10 cellular contexts compared by ENCODE assay signal in genomic region chr13:102707465-102707864, GRCh38. TPM values are rescaled to one million over a fixed set of nuclear protein-coding genes. Genes with fewer than 3 reads are reported as not detected.
A peak's percentile ranks its signal among the peaks of the same experiment; 100 is the strongest.
DNase-seq lines count a peak whose midpoint lies in the region; ATAC-seq, FAIRE-seq and TF ChIP-seq lines count a peak whose summit lies in the region.
"Had no signal": no experiment of that assay in that cellular context is flagged by ENCODE, and none has a peak within 500 bp of the region (broad histone marks: within the 10 kb centered on the region; RNA-seq: fewer than 3 reads in every experiment).

No MANE protein-coding gene starts in this region.

- WGBS in A549 (ENCODE audit: missing lambda C conversion rate), result 0% methylated on average over 4 of the region's 4 CpGs
- WGBS in SK-N-SH (ENCODE audit: low lambda C conversion rate), result 2% methylated on average over 4 of the region's 4 CpGs

- H3K79me2 ChIP-seq in SK-N-SH (ENCODE audit: insufficient read depth), result no peaks in the 10 kb centered on the region

- no peak for FAIRE-seq in A549 (lab: Jason Lieb, UNC)

- H3K27ac ChIP-seq in A549, result no peak overlapping the region
- H3K27ac ChIP-seq in SK-N-SH (ENCODE audit: low read depth in 2 of 2, low read length in 1 of 2), result peak overlapping the region; percentile 47 to 74

- H3K36me3 ChIP-seq in SK-N-SH (replicated peaks in 1 of 2; ENCODE audit: control insufficient read depth in 1 of 2, insufficient read depth in 2 of 2, low read length in 1 of 2), result no peaks in the 10 kb centered on the region

- H3K9me3 ChIP-seq in A549 (peaks cover 2% of the 10 kb centered on the region; the same call in 1 of the 3 replicates), SK-N-SH (no peaks in the 10 kb centered on the region)

- H3K27me3 ChIP-seq in SK-N-SH (ENCODE audit: insufficient read depth), result no peaks in the 10 kb centered on the region

- H3K9me2 ChIP-seq in SK-N-SH, result no peaks in the 10 kb centered on the region

- no peak for TF ChIP-seq RAD21 in A549 (conservative IDR thresholded peaks at IDR 0.05 in 1 of 2, IDR thresholded peaks at IDR 0.05 in 1 of 2)
- TF ChIP-seq RAD21 in SK-N-SH (IDR thresholded peaks at IDR 0.05; ENCODE audit: low read length), result no peak

- H2AFZ ChIP-seq in SK-N-SH (ENCODE audit: low read depth), result no peak overlapping the region

- TF ChIP-seq EP300 in A549 (IDR thresholded peaks at IDR 0.05) (no peak), SK-N-SH (IDR thresholded peaks at IDR 0.05; ENCODE audit: borderline replicate concordance in 1 of 2, low read depth in 1 of 2, low read length in 1 of 2) (peak; percentile 34 to 47; a peak in 3 of 4 replicates)

- H3F3A ChIP-seq in SK-N-SH (replicated peaks; ENCODE audit: insufficient read depth), result peaks cover 16% of the 10 kb centered on the region

- H3K4me1 ChIP-seq in A549, result peaks cover 6% of the 10 kb centered on the region; the same call in 1 of the 3 replicates
- peaks cover 13 to 22% of the 10 kb centered on the region in 2 experiments for H3K4me1 ChIP-seq in SK-N-SH (ENCODE audit: control insufficient read depth in 1 of 2, insufficient read depth in 2 of 2, low read depth in 1 of 2, low read length in 1 of 2)

- H3K4me2 ChIP-seq in A549 (peak overlapping the region; percentile 22; the same call in 2 of the 3 replicates), SK-N-SH (peak overlapping the region; percentile 39; the same call in 1 of the 2 replicates)

- H3K9ac ChIP-seq in SK-N-SH, result no peak overlapping the region

- peak; percentile 8 to 32 for DNase-seq in A549 (ENCODE audit: low read depth in 1 of 2, low spot score in 1 of 2)
- peak; percentile 40 for DNase-seq in HPDE6-E6E7 (ENCODE audit: extremely low spot score)
- DNase-seq in SK-N-SH, result peak; percentile 53
- peak; percentile 90 for DNase-seq in glomerular visceral epithelial cell (ENCODE audit: extremely low spot score)
- no peak for DNase-seq in GM20000 (ENCODE audit: low spot score)
- DNase-seq in activated CD4-positive, alpha-beta T cell treated with anti-CD3 and anti-CD28 coated beads for 48 hours, result no peak
- DNase-seq in NCI-H526 treated with DMSO at 0.1 percent for 48 hours (lab: John Stamatoyannopoulos, UW), result no peak
- DNase-seq in stimulated activated naive CD4-positive, alpha-beta T cell (lab: John Stamatoyannopoulos, UW), result no peak
- DNase-seq: central memory CD4-positive, alpha-beta T cell; KBM-7 had no signal

- TF ChIP-seq POLR2A in A549 (IDR thresholded peaks at IDR 0.05; ENCODE audit: low read length), result no peak

- no peaks in the 10 kb centered on the region for H4K20me1 ChIP-seq in SK-N-SH (ENCODE audit: insufficient read depth)

- no peak for TF ChIP-seq CTCF in A549 (IDR thresholded peaks at IDR 0.05)
- TF ChIP-seq CTCF in SK-N-SH (IDR thresholded peaks at IDR 0.05), result no peak
- no peak for TF ChIP-seq CTCF in GM20000 (IDR thresholded peaks at IDR 0.05; ENCODE audit: extremely low read depth, missing control alignments)

- ATAC-seq in A549, result peak; percentile 56 to 66

- H3K4me3 ChIP-seq in A549 (no peak overlapping the region), SK-N-SH (ENCODE audit: low read depth in 2 of 2, low read length in 1 of 2) (no peak overlapping the region)

- CTCF ChIA-PET in A549 (lab: Yijun Ruan, JAX), result no interaction called here
- CTCF ChIA-PET in SK-N-SH (lab: Yijun Ruan, JAX), result interaction anchor here (1.3 to 1.5 kb wide), 2 partner anchors 19 to 100 kb away, joined by 4 read pairs; no protein-coding TSS in a partner anchor

- POLR2A ChIA-PET in A549 (lab: Yijun Ruan, JAX), result interaction anchor here (1.2 kb wide), 2 partner anchors 42 to 66 kb away, joined by 3 to 5 read pairs; partner anchors contain the start of gene TEX30
- POLR2A ChIA-PET in SK-N-SH (lab: Yijun Ruan, JAX), result no interaction called here

TF ChIP-seq in A549, 52 proteins besides CTCF, POLR2A, EP300 and RAD21:
- TF ChIP-seq CHD2 (IDR thresholded peaks at IDR 0.05; ENCODE audit: low read length, partially characterized antibody) (no peak), JUNB (IDR thresholded peaks at IDR 0.05) (peak; percentile 14; the same call in 1 of the 2 replicates), USF2 (IDR thresholded peaks at IDR 0.05) (no peak), ATOH8 (CRISPR knock-in tag; IDR thresholded peaks at IDR 0.05; ENCODE audit: low read depth) (no peak)
TF ChIP-seq in A549: peak in this region for 1.

TF ChIP-seq in SK-N-SH, 30 proteins besides CTCF, POLR2A, EP300 and RAD21 (continues in another document):
- TF ChIP-seq ELF1 (IDR thresholded peaks at IDR 0.05) (no peak), EZH2phosphoT487 (IDR thresholded peaks at IDR 0.05; ENCODE audit: borderline replicate concordance, low read depth) (no peak), FOSL2 (IDR thresholded peaks at IDR 0.05; ENCODE audit: borderline replicate concordance, low read depth) (peak; percentile 85), NFIC (IDR thresholded peaks at IDR 0.05; ENCODE audit: borderline replicate concordance) (peak; percentile 87), REST (IDR thresholded peaks at IDR 0.05; ENCODE audit: low read depth, low read length) (no peak), GATA2 (CRISPR knock-in tag; IDR thresholded peaks at IDR 0.05) (peak; percentile 46), USF2 (IDR thresholded peaks at IDR 0.05; ENCODE audit: borderline replicate concordance, low read depth, low read length) (no peak), RCOR1 (IDR thresholded peaks at IDR 0.05; ENCODE audit: low read length) (peak; percentile 78), SMC3 (IDR thresholded peaks at IDR 0.05; ENCODE audit: low read depth, low read length) (no peak), CHD2 (IDR thresholded peaks at IDR 0.05; ENCODE audit: low read length, partially characterized antibody) (no peak), RXRA (IDR thresholded peaks at IDR 0.05; ENCODE audit: borderline replicate concordance, low read depth) (no peak), MEF2A (IDR thresholded peaks at IDR 0.05; ENCODE audit: borderline replicate concordance, low read depth) (no peak), FOXM1 (IDR thresholded peaks at IDR 0.05; ENCODE audit: low read depth) (0 out of 2 replicates have a peak, but pooled peaks have one; percentile 22), IRF3 (IDR thresholded peaks at IDR 0.05; ENCODE audit: low read depth, low read length) (no peak), POLR2AphosphoS5 (IDR thresholded peaks at IDR 0.05; ENCODE audit: low read depth, low read length) (no peak; the same call in 1 of the 2 replicates), TAF1 (IDR thresholded peaks at IDR 0.05; ENCODE audit: borderline replicate concordance, low read depth, low read length) (no peak), MAX (IDR thresholded peaks at IDR 0.05; ENCODE audit: low read depth) (peak; percentile 73), MXI1 (IDR thresholded peaks at IDR 0.05; ENCODE audit: low read depth, low read length) (peak; percentile 59; the same call in 1 of the 2 replicates)

RNA-seq across cellular contexts. Expression of gene METTL21C, which starts 12.6 kb away (rescaled TPM):
- polyA plus RNA-seq in A549 (2011; rRNA removed) (not detected in 2 replicates), A549 (2017; fragmentation: RNase III; extraction: RNeasy Plus Mini Kit Qiagen cat#74134 plus additional on column Dnase treatment) (not detected in 3 replicates), SK-N-SH (2012; rRNA removed) (not detected in 2 replicates)
- polyA plus RNA-seq in A549 (2012; cell fraction: cytosol; rRNA removed), result not detected in 2 replicates
- polyA plus RNA-seq in A549 (2012; cell fraction: nucleus; rRNA removed), result not detected in 2 replicates
- not detected in 2 replicates for polyA minus RNA-seq in A549 (2011; rRNA and poly(A)+ RNA removed)
- not detected in 2 replicates for polyA plus RNA-seq in SK-N-SH (2012; cell fraction: cytosol; rRNA removed)
- not detected in 2 replicates for polyA plus RNA-seq in SK-N-SH (2012; cell fraction: nucleus; rRNA removed)

Comparison
In these comparisons a context has a peak if more than half of its experiments do, and no peak if none do; other contexts are left out.
1. DNase-seq: peak in A549 (2 of 2), HPDE6-E6E7 (single experiment), SK-N-SH (single experiment) and glomerular visceral epithelial cell (single experiment); none in GM20000 (single experiment), activated CD4-positive, alpha-beta T cell treated with anti-CD3 and anti-CD28 coated beads for 48 hours (single experiment), NCI-H526 treated with DMSO at 0.1 percent for 48 hours (single experiment) and stimulated activated naive CD4-positive, alpha-beta T cell (0 of 6).
2. H3K27ac ChIP-seq: peak in SK-N-SH (2 of 2); none in A549 (0 of 2).
3. Of the 12 proteins assayed by ChIP-seq in both A549 and SK-N-SH: peak only in A549: none; only in SK-N-SH: EP300, FOSL2, MAX, PBX3 and RCOR1; in both: none; in neither: 7.